In the genomic region with DNA sequence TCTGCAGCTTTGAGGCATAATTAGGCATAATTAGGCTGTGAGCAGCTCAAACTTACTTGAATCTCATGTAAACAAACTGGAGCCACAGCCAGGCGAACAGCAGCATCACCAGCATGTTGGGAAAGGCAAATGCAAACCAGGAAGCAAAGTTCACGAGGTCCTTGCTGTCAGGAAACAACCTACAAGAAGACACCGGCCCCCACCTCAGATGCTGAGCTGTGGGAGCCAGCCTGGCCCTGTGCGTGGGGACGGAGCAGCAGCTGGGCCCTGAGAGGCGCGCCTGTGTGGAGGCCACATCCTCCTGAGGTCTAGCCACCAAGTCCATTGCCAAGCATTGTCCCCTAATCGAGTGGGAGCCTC, we compare ENCODE assay signal across 1 cellular context.
TF ChIP-seq lines count a peak whose summit lies in the region.

No MANE protein-coding gene starts in this region.

TF ChIP-seq in HepG2, 621 proteins besides CTCF, POLR2A, EP300 and RAD21 (continues in another document):
- TF ChIP-seq ZBTB38 (CRISPR knock-in tag; IDR thresholded peaks at IDR 0.05) = 0 out of 2 replicates have a peak, but pooled peaks have one; percentile 12
- no peak for TF ChIP-seq HNRNPH1 (optimal IDR thresholded peaks at IDR 0.05; ENCODE audit: low read depth, low read length)
- TF ChIP-seq GTF2F1 (IDR thresholded peaks at IDR 0.05; ENCODE audit: low read length) = no peak
- no peak for TF ChIP-seq MBD4 (IDR thresholded peaks at IDR 0.05; ENCODE audit: borderline replicate concordance, low read length)
- TF ChIP-seq ZNF589 (CRISPR knock-in tag; conservative IDR thresholded peaks at IDR 0.05) = no peak
- no peak for TF ChIP-seq PRPF4 (IDR thresholded peaks at IDR 0.05; ENCODE audit: low read depth, low read length, poor library complexity, severe bottlenecking)
- TF ChIP-seq ZNF746 (CRISPR knock-in tag; IDR thresholded peaks at IDR 0.05) = no peak
- TF ChIP-seq IRF9 (CRISPR knock-in tag; IDR thresholded peaks at IDR 0.05; ENCODE audit: borderline replicate concordance) = no peak
- no peak for TF ChIP-seq KDM1A (CRISPR knock-in tag; IDR thresholded peaks at IDR 0.05)
- TF ChIP-seq, protein P1, sequence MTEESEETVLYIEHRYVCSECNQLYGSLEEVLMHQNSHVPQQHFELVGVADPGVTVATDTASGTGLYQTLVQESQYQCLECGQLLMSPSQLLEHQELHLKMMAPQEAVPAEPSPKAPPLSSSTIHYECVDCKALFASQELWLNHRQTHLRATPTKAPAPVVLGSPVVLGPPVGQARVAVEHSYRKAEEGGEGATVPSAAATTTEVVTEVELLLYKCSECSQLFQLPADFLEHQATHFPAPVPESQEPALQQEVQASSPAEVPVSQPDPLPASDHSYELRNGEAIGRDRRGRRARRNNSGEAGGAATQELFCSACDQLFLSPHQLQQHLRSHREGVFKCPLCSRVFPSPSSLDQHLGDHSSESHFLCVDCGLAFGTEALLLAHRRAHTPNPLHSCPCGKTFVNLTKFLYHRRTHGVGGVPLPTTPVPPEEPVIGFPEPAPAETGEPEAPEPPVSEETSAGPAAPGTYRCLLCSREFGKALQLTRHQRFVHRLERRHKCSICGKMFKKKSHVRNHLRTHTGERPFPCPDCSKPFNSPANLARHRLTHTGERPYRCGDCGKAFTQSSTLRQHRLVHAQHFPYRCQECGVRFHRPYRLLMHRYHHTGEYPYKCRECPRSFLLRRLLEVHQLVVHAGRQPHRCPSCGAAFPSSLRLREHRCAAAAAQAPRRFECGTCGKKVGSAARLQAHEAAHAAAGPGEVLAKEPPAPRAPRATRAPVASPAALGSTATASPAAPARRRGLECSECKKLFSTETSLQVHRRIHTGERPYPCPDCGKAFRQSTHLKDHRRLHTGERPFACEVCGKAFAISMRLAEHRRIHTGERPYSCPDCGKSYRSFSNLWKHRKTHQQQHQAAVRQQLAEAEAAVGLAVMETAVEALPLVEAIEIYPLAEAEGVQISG (CRISPR knock-in tag; IDR thresholded peaks at IDR 0.05) = no peak
- TF ChIP-seq SP2 (CRISPR knock-in tag; IDR thresholded peaks at IDR 0.05) = no peak
- no peak for TF ChIP-seq KMT2A (CRISPR knock-in tag; IDR thresholded peaks at IDR 0.05)
- no peak for TF ChIP-seq ZBTB8A (CRISPR knock-in tag; IDR thresholded peaks at IDR 0.05; ENCODE audit: borderline replicate concordance, low read depth)
- no peak for TF ChIP-seq AKAP8 (CRISPR knock-in tag; IDR thresholded peaks at IDR 0.05)
- no peak for TF ChIP-seq MYNN (CRISPR knock-in tag; IDR thresholded peaks at IDR 0.05; ENCODE audit: low read depth)
- no peak for TF ChIP-seq EED (CRISPR knock-in tag; IDR thresholded peaks at IDR 0.05)
- TF ChIP-seq HOXA5 (CRISPR knock-in tag; IDR thresholded peaks at IDR 0.05) = no peak
- no peak for TF ChIP-seq ZFYVE20 (CRISPR knock-in tag; IDR thresholded peaks at IDR 0.05; ENCODE audit: borderline replicate concordance, low read depth)
- TF ChIP-seq KLF6 (CRISPR knock-in tag; IDR thresholded peaks at IDR 0.05) = no peak
- TF ChIP-seq ZNF382 (CRISPR knock-in tag; IDR thresholded peaks at IDR 0.05; ENCODE audit: borderline replicate concordance) = no peak
- TF ChIP-seq ADNP (CRISPR knock-in tag; IDR thresholded peaks at IDR 0.05) = no peak
- peak; percentile 48; the same call in 1 of the 2 replicates for TF ChIP-seq FOXP4 (CRISPR knock-in tag; IDR thresholded peaks at IDR 0.05)
- no peak for TF ChIP-seq MTA1 (CRISPR knock-in tag; IDR thresholded peaks at IDR 0.05; ENCODE audit: borderline replicate concordance)
- TF ChIP-seq MTA3 (CRISPR knock-in tag; IDR thresholded peaks at IDR 0.05) = no peak
- no peak for TF ChIP-seq ZNF329 (CRISPR knock-in tag; IDR thresholded peaks at IDR 0.05; ENCODE audit: low read depth)
- TF ChIP-seq JUNB (CRISPR knock-in tag; IDR thresholded peaks at IDR 0.05; ENCODE audit: borderline replicate concordance) = no peak
- 0 out of 2 replicates have a peak, but pooled peaks have one; percentile 25 for TF ChIP-seq ZNF83 (CRISPR knock-in tag; IDR thresholded peaks at IDR 0.05; ENCODE audit: borderline replicate concordance)
- TF ChIP-seq ZMYM3 (CRISPR knock-in tag; IDR thresholded peaks at IDR 0.05) = no peak
- no peak for TF ChIP-seq SP5 (CRISPR knock-in tag; IDR thresholded peaks at IDR 0.05; ENCODE audit: borderline replicate concordance, low read depth)
- TF ChIP-seq TFAP4 (IDR thresholded peaks at IDR 0.05; ENCODE audit: borderline replicate concordance, low read depth) = no peak
- no peak for TF ChIP-seq TP53 (CRISPR knock-in tag; conservative IDR thresholded peaks at IDR 0.05)
- no peak for TF ChIP-seq KAT7 (CRISPR knock-in tag; IDR thresholded peaks at IDR 0.05; ENCODE audit: borderline replicate concordance)
- TF ChIP-seq, protein P2, sequence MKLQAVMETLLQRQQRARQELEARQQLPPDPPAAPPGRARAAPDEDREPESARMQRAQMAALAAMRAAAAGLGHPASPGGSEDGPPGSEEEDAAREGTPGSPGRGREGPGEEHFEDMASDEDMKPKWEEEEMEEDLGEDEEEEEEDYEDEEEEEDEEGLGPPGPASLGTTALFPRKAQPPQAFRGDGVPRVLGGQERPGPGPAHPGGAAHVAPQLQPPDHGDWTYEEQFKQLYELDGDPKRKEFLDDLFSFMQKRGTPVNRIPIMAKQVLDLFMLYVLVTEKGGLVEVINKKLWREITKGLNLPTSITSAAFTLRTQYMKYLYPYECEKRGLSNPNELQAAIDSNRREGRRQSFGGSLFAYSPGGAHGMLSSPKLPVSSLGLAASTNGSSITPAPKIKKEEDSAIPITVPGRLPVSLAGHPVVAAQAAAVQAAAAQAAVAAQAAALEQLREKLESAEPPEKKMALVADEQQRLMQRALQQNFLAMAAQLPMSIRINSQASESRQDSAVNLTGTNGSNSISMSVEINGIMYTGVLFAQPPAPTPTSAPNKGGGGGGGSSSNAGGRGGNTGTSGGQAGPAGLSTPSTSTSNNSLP (IDR thresholded peaks at IDR 0.05; ENCODE audit: low read depth, low read length) = no peak
- TF ChIP-seq, protein P3, sequence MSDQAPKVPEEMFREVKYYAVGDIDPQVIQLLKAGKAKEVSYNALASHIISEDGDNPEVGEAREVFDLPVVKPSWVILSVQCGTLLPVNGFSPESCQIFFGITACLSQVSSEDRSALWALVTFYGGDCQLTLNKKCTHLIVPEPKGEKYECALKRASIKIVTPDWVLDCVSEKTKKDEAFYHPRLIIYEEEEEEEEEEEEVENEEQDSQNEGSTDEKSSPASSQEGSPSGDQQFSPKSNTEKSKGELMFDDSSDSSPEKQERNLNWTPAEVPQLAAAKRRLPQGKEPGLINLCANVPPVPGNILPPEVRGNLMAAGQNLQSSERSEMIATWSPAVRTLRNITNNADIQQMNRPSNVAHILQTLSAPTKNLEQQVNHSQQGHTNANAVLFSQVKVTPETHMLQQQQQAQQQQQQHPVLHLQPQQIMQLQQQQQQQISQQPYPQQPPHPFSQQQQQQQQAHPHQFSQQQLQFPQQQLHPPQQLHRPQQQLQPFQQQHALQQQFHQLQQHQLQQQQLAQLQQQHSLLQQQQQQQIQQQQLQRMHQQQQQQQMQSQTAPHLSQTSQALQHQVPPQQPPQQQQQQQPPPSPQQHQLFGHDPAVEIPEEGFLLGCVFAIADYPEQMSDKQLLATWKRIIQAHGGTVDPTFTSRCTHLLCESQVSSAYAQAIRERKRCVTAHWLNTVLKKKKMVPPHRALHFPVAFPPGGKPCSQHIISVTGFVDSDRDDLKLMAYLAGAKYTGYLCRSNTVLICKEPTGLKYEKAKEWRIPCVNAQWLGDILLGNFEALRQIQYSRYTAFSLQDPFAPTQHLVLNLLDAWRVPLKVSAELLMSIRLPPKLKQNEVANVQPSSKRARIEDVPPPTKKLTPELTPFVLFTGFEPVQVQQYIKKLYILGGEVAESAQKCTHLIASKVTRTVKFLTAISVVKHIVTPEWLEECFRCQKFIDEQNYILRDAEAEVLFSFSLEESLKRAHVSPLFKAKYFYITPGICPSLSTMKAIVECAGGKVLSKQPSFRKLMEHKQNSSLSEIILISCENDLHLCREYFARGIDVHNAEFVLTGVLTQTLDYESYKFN (CRISPR knock-in tag; conservative IDR thresholded peaks at IDR 0.05) = no peak
- TF ChIP-seq ZNF615 (CRISPR knock-in tag; IDR thresholded peaks at IDR 0.05; ENCODE audit: borderline replicate concordance) = no peak
- TF ChIP-seq ZNF781 (CRISPR knock-in tag; IDR thresholded peaks at IDR 0.05; ENCODE audit: borderline replicate concordance, not compliant biosample characterization) = no peak
- no peak for TF ChIP-seq MXD1 (CRISPR knock-in tag; IDR thresholded peaks at IDR 0.05)
- TF ChIP-seq SKI (IDR thresholded peaks at IDR 0.05; ENCODE audit: partially characterized antibody) = no peak
- TF ChIP-seq ZNF790 (CRISPR knock-in tag; IDR thresholded peaks at IDR 0.05; ENCODE audit: borderline replicate concordance) = no peak
- no peak for TF ChIP-seq ZFP82 (CRISPR knock-in tag; IDR thresholded peaks at IDR 0.05; ENCODE audit: borderline replicate concordance)
- TF ChIP-seq, protein P4, sequence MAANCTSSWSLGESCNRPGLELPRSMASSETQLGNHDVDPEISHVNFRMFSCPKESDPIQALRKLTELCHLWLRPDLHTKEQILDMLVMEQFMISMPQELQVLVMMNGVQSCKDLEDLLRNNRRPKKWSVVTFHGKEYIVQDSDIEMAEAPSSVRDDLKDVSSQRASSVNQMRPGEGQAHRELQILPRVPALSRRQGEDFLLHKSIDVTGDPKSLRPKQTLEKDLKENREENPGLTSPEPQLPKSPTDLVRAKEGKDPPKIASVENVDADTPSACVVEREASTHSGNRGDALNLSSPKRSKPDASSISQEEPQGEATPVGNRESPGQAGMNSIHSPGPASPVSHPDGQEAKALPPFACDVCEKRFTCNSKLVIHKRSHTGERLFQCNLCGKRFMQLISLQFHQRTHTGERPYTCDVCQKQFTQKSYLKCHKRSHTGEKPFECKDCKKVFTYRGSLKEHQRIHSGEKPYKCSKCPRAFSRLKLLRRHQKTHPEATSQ (CRISPR knock-in tag; IDR thresholded peaks at IDR 0.05; ENCODE audit: borderline replicate concordance) = 0 out of 2 replicates have a peak, but pooled peaks have one; percentile 33
- TF ChIP-seq KAT8 (CRISPR knock-in tag; IDR thresholded peaks at IDR 0.05) = no peak; the same call in 1 of the 2 replicates
- TF ChIP-seq, protein P5, sequence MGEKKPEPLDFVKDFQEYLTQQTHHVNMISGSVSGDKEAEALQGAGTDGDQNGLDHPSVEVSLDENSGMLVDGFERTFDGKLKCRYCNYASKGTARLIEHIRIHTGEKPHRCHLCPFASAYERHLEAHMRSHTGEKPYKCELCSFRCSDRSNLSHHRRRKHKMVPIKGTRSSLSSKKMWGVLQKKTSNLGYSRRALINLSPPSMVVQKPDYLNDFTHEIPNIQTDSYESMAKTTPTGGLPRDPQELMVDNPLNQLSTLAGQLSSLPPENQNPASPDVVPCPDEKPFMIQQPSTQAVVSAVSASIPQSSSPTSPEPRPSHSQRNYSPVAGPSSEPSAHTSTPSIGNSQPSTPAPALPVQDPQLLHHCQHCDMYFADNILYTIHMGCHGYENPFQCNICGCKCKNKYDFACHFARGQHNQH (CRISPR knock-in tag; IDR thresholded peaks at IDR 0.05) = no peak
- TF ChIP-seq SNAPC5 (CRISPR knock-in tag; IDR thresholded peaks at IDR 0.05; ENCODE audit: borderline replicate concordance) = no peak; the same call in 1 of the 2 replicates
- no peak for TF ChIP-seq HMGA1 (CRISPR knock-in tag; conservative IDR thresholded peaks at IDR 0.05)
- TF ChIP-seq ZFP41 (CRISPR knock-in tag; IDR thresholded peaks at IDR 0.05; ENCODE audit: borderline replicate concordance) = peak; percentile 68; the same call in 1 of the 2 replicates
- TF ChIP-seq, protein P6, sequence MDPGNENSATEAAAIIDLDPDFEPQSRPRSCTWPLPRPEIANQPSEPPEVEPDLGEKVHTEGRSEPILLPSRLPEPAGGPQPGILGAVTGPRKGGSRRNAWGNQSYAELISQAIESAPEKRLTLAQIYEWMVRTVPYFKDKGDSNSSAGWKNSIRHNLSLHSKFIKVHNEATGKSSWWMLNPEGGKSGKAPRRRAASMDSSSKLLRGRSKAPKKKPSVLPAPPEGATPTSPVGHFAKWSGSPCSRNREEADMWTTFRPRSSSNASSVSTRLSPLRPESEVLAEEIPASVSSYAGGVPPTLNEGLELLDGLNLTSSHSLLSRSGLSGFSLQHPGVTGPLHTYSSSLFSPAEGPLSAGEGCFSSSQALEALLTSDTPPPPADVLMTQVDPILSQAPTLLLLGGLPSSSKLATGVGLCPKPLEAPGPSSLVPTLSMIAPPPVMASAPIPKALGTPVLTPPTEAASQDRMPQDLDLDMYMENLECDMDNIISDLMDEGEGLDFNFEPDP (CRISPR knock-in tag; conservative IDR thresholded peaks at IDR 0.05) = no peak
- no peak for TF ChIP-seq ZSCAN20 (CRISPR knock-in tag; IDR thresholded peaks at IDR 0.05; ENCODE audit: borderline replicate concordance)
- no peak for TF ChIP-seq KMT2B (CRISPR knock-in tag; IDR thresholded peaks at IDR 0.05)
- TF ChIP-seq CHD4 (IDR thresholded peaks at IDR 0.05; ENCODE audit: borderline replicate concordance, low read length) = no peak
- no peak for TF ChIP-seq ZNF251 (CRISPR knock-in tag; IDR thresholded peaks at IDR 0.05)
